Comparison of ENCODE assay signal across 24 cellular contexts in genomic region chr4:78673258-78673817, GRCh38.
"Had no signal": no experiment of that assay in that cellular context is flagged by ENCODE, and none has a peak within 500 bp of the region (broad histone marks: within the 10 kb centered on the region; RNA-seq: fewer than 3 reads in every experiment).

No MANE protein-coding gene starts in this region.

- H3K27me3 Mint-ChIP-seq: activated CD4-positive, alpha-beta T cell treated with anti-CD3 and anti-CD28 coated beads for 36 hours; activated naive CD4-positive, alpha-beta T cell treated with anti-CD3 and anti-CD28 coated beads, Interleukin-2, amount 10 ng/mL, durations not matched to agents 7 days and 5 days; activated naive CD8-positive, alpha-beta T cell treated with anti-CD3 and anti-CD28 coated beads for 36 hours had no signal

- H3K36me3 Mint-ChIP-seq: activated naive CD8-positive, alpha-beta T cell treated with anti-CD3 and anti-CD28 coated beads for 36 hours had no signal

- H3K27me3 ChIP-seq: Peyer's patch, SJCRH30 had no signal

- H3K9me3 Mint-ChIP-seq: activated CD4-positive, alpha-beta memory T cell treated with anti-CD3 and anti-CD28 coated beads, Interleukin-2, amount 10 ng/mL, durations not matched to agents 7 days and 5 days; activated naive CD8-positive, alpha-beta T cell treated with anti-CD3 and anti-CD28 coated beads for 36 hours; T-helper 1 cell treated with Interleukin-12 subunit alpha and Interleukin-12 subunit beta and Interleukin-4 antibody, amounts not matched to agents 30 μg/mL and 1 μg/mL, for 36 hours had no signal

- H3K27ac Mint-ChIP-seq: activated CD4-positive, alpha-beta memory T cell treated with anti-CD3 and anti-CD28 coated beads, Interleukin-2, amount 10 ng/mL, durations not matched to agents 7 days and 5 days; activated CD4-positive, alpha-beta T cell treated with anti-CD3 and anti-CD28 coated beads for 36 hours; activated naive CD4-positive, alpha-beta T cell treated with anti-CD3 and anti-CD28 coated beads, Interleukin-2, amount 10 ng/mL, durations not matched to agents 7 days and 5 days; activated naive CD8-positive, alpha-beta T cell treated with anti-CD3 and anti-CD28 coated beads for 36 hours; activated T-cell treated with anti-CD3 and anti-CD28 coated beads, Interleukin-2, amount 50 U/mL, for 72 hours; activated T-helper 2 cell treated with anti-CD3 and anti-CD28 coated beads, Interferon-gamma antibody, Interleukin-2, Interleukin-4, amounts not matched to agents 10 μg/mL and 5 μg/mL and 100 μg/mL, durations not matched to agents 14 hours and 24 hours and 36 hours; T-helper 1 cell treated with Interleukin-12 subunit alpha and Interleukin-12 subunit beta and Interleukin-4 antibody, amounts not matched to agents 30 μg/mL and 1 μg/mL, for 36 hours had no signal

- H3K4me1 Mint-ChIP-seq: activated CD4-positive, alpha-beta memory T cell treated with anti-CD3 and anti-CD28 coated beads, Interleukin-2, amount 10 ng/mL, durations not matched to agents 7 days and 5 days; activated CD4-positive, alpha-beta T cell treated with anti-CD3 and anti-CD28 coated beads for 36 hours had no signal

- H3K27ac ChIP-seq: Peyer's patch, RWPE1, SJCRH30 had no signal

- H3K4me1 ChIP-seq: SJCRH30 had no signal

- H3K36me3 ChIP-seq: Peyer's patch, SJCRH30 had no signal

- H3K4me3 ChIP-seq: Peyer's patch, SJCRH30 had no signal

- H3K9me3 ChIP-seq: Peyer's patch, SJCRH30 had no signal

- ATAC-seq: activated CD4-positive, alpha-beta T cell treated with anti-CD3 and anti-CD28 coated beads for 36 hours; activated T-cell treated with anti-CD3 and anti-CD28 coated beads, Interleukin-2, amount 50 U/mL, for 72 hours had no signal

- DNase-seq: activated CD4-positive, alpha-beta memory T cell treated with anti-CD3 and anti-CD28 coated beads, Interleukin-2, amount 10 ng/mL, durations not matched to agents 7 days and 5 days; activated CD4-positive, alpha-beta T cell treated with anti-CD3 and anti-CD28 coated beads for 36 hours; activated CD4-positive, alpha-beta T cell treated with anti-CD3 and anti-CD28 coated beads, Interleukin-2, amount 50 U/mL, for 1 hour; activated CD4-positive, CD25-positive, alpha-beta regulatory T cell; activated gamma-delta T cell treated with Interleukin-2 at 50 U/mL for 16 hours; activated naive CD4-positive, alpha-beta T cell treated with anti-CD3 and anti-CD28 coated beads, Interleukin-2, amount 10 ng/mL, durations not matched to agents 7 days and 5 days; activated naive CD8-positive, alpha-beta T cell treated with anti-CD3 and anti-CD28 coated beads for 36 hours; activated T-cell treated with anti-CD3 and anti-CD28 coated beads for 4 hours; activated T-cell treated with anti-CD3 and anti-CD28 coated beads, Interleukin-2, amount 50 U/mL, for 72 hours; cerebellar nuclear complex; Kasumi-1; KBM-7; NCI-H1048; NCI-H1930; NCI-H2171 treated with DMSO at 0.1 percent for 48 hours; NCI-H226; NCI-H526; NCI-H774; Peyer's patch; Right ventricle myocardium superior; SJCRH30 had no signal

- H3K4me3 Mint-ChIP-seq: activated CD4-positive, alpha-beta memory T cell treated with anti-CD3 and anti-CD28 coated beads, Interleukin-2, amount 10 ng/mL, durations not matched to agents 7 days and 5 days; activated CD4-positive, alpha-beta T cell treated with anti-CD3 and anti-CD28 coated beads for 36 hours; activated naive CD4-positive, alpha-beta T cell treated with anti-CD3 and anti-CD28 coated beads, Interleukin-2, amount 10 ng/mL, durations not matched to agents 7 days and 5 days; activated naive CD8-positive, alpha-beta T cell treated with anti-CD3 and anti-CD28 coated beads for 36 hours; activated T-cell treated with anti-CD3 and anti-CD28 coated beads, Interleukin-2, amount 50 U/mL, for 72 hours; T-helper 1 cell treated with Interleukin-12 subunit alpha and Interleukin-12 subunit beta and Interleukin-4 antibody, amounts not matched to agents 30 μg/mL and 1 μg/mL, for 36 hours had no signal
